ENCODE assay signal across 8 cellular contexts in the genomic region with DNA sequence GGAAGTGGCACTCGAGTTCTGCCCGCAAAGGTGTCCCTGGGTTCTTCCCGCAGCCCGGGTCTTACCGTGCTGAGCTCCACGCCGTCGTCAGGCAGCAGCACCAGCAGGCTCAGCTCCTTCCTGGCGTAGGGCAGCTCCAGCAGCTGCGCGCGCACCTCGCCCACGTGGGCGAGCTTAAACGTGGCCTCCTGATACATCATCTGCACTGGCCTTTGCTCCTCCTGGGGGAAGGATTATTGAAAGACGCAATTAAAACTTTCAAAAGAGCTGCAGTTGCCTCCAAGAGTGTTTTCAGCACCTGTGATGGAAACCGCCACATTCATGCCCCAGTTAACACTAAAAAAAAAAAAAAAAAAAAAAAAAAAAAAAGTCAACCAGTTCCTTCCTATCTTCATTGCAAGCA. TPM values are rescaled to one million over a fixed set of nuclear protein-coding genes. Genes with fewer than 3 reads are reported as not detected.
DNase-seq lines count a peak whose midpoint lies in the region; ATAC-seq and TF ChIP-seq lines count a peak whose summit lies in the region.

No MANE protein-coding gene starts in this region.

- no TSS peak for BruUV-seq in Caco-2 (replicated peaks; lab: Mats Ljungman, UMichigan)

- no peak overlapping the region for H3K27ac ChIP-seq in left lung

- H3K27me3 Mint-ChIP-seq in Caco-2 (ENCODE audit: insufficient read depth, unreplicated experiment), result no peaks in the 10 kb centered on the region
- H3K27me3 Mint-ChIP-seq in naive B cell, result no peaks in the 10 kb centered on the region

- peak; percentile 92 to 93 for DNase-seq in Caco-2
- DNase-seq in activated CD4-positive, alpha-beta T cell treated with anti-CD3 and anti-CD28 coated beads, Interleukin-2, amount 50 U/mL, for 4 hours, result peak; percentile 57 to 64
- peak; percentile 70 for DNase-seq in naive B cell
- no peak for DNase-seq in left lung

- peak overlapping the region; percentile 92 for H3K4me3 Mint-ChIP-seq in Caco-2 (ENCODE audit: unreplicated experiment)
- peak overlapping the region; percentile 70 to 87 (median 74) for H3K4me3 Mint-ChIP-seq in naive B cell

- ATAC-seq in HG03025 (IDR thresholded peaks at IDR 0.05; ENCODE audit: low FRiP score, unreplicated experiment), result peak; percentile 49
- ATAC-seq in naive B cell (ENCODE audit: low read depth in 2 of 2), result peak; percentile 88 to 90
- ATAC-seq in GM19467 (IDR thresholded peaks at IDR 0.05; ENCODE audit: unreplicated experiment), result no peak
- no peak for ATAC-seq in left lung
- no peak for ATAC-seq in HG03442 (IDR thresholded peaks at IDR 0.05; ENCODE audit: unreplicated experiment)
- ATAC-seq in GM18498 (IDR thresholded peaks at IDR 0.05; ENCODE audit: unreplicated experiment), result no peak

- intact Hi-C loops in Caco-2 (cut with micrococcal nuclease; ENCODE audit: unreplicated experiment) (loop anchor here (1.0 to 5.0 kb wide), 4 partner anchors 15 to 44 kb away; no protein-coding TSS in a partner anchor), left lung (cut with DNase I) (no loop called here)

- H3K4me3 ChIP-seq in Caco-2 (ENCODE audit: low read depth, low read length) (peak overlapping the region; percentile 71), left lung (no peak overlapping the region)

- H3K27me3 ChIP-seq in Caco-2 (replicated peaks; ENCODE audit: control insufficient read depth, insufficient read depth, low read length) (no peaks in the 10 kb centered on the region), left lung (no peaks in the 10 kb centered on the region)

- H3K36me3 Mint-ChIP-seq in Caco-2 (ENCODE audit: insufficient read depth, unreplicated experiment), result peaks cover 24% of the 10 kb centered on the region
- H3K36me3 Mint-ChIP-seq in naive B cell, result peaks cover 54 to 61% of the 10 kb centered on the region in 2 donors

- H3K9me3 Mint-ChIP-seq in Caco-2 (ENCODE audit: unreplicated experiment) (no peaks in the 10 kb centered on the region), naive B cell (no peaks in the 10 kb centered on the region)

- POLR2A ChIA-PET in Caco-2 (lab: Charles Lee), result interaction anchor here (0.5 to 1.6 kb wide), 14 partner anchors 8 to 1575 kb away, joined by 3 to 25 read pairs (median 3); partner anchors contain the start of genes NQO2, SERPINB1 and WRNIP1

- H3K27ac Mint-ChIP-seq in Caco-2 (ENCODE audit: unreplicated experiment) (peak overlapping the region; percentile 80), naive B cell (peak overlapping the region; percentile 92 to 97 (median 92))

- H3K36me3 ChIP-seq in Caco-2 (ENCODE audit: control insufficient read depth, insufficient read depth, low read length), result no peaks in the 10 kb centered on the region
- H3K36me3 ChIP-seq in left lung, result peaks cover 4 to 83% of the 10 kb centered on the region in 2 donors

- CTCF ChIA-PET in Caco-2 (lab: Charles Lee), result interaction anchor here (0.5 to 2.1 kb wide), 10 partner anchors 19 to 100 kb away, joined by 3 to 22 read pairs (median 6); partner anchors contain the start of gene SERPINB1

- TF ChIP-seq CTCF in Caco-2 (IDR thresholded peaks at IDR 0.05; ENCODE audit: insufficient read depth in 1 of 2, low read depth in 1 of 2, low read length in 1 of 2, severe bottlenecking in 1 of 2, unreplicated experiment in 1 of 2) (no peak), left lung (IDR thresholded peaks at IDR 0.05) (no peak)

- H3K9me3 ChIP-seq in Caco-2, result no peaks in the 10 kb centered on the region
- no peaks in the 10 kb centered on the region for H3K9me3 ChIP-seq in left lung

- peaks cover 10% of the 10 kb centered on the region for H3K4me1 Mint-ChIP-seq in Caco-2 (ENCODE audit: low read depth, unreplicated experiment)
- peaks cover 45 to 56% (median 48%) of the 10 kb centered on the region in 3 donors for H3K4me1 Mint-ChIP-seq in naive B cell

- H3K4me1 ChIP-seq in Caco-2, result peaks cover 8% of the 10 kb centered on the region; the same call in 1 of the 2 replicates
- H3K4me1 ChIP-seq in left lung, result peaks cover 0 to 9% of the 10 kb centered on the region in 2 donors

RNA-seq across cellular contexts. Expression of gene SERPINB9, which starts 11.3 kb away (rescaled TPM):
- 3.1 and 3.5 TPM in 2 replicates for total RNA-seq in Caco-2 (2022)
- 10 to 100 TPM; 18.2 to 35.2 (median 27.7) TPM for polyA plus RNA-seq in naive B cell (ENCODE audit: low read depth in 6 of 6)
- total RNA-seq in left lung, result 10 to 100 TPM in 1 of 2 donors, 1 to 10 TPM in 1; 7.6 to 17.0 TPM

RNA-seq across cellular contexts. Expression of gene SERPINB1, which starts 50.1 kb away (rescaled TPM):
- total RNA-seq in Caco-2 (2022) (75.6 and 81.9 TPM in 2 replicates), left lung (100 to 1,000 TPM in 1 of 2 donors, 10 to 100 TPM in 1; 82.2 to 121 TPM)
- polyA plus RNA-seq in naive B cell (ENCODE audit: low read depth in 6 of 6), result 100 to 1,000 TPM in 2 of 6 donors, 10 to 100 TPM in 4; 84.7 to 107 (median 93.7) TPM

Comparison
In these comparisons a context has a peak if more than half of its experiments do, and no peak if none do; other contexts are left out.
1. DNase-seq: peak in Caco-2 (2 of 2), activated CD4-positive, alpha-beta T cell treated with anti-CD3 and anti-CD28 coated beads, Interleukin-2, amount 50 U/mL, for 4 hours (2 of 2) and naive B cell (single experiment); none in left lung (0 of 2).
2. ATAC-seq: peak in HG03025 (single experiment) and naive B cell (2 of 2); none in GM19467 (single experiment), left lung (single experiment), HG03442 (single experiment) and GM18498 (single experiment).